Comparison of ENCODE assay signal across 17 cellular contexts in genomic region chr5:147412561-147412960, GRCh38.
"Had no signal": no experiment of that assay in that cellular context is flagged by ENCODE, and none has a peak within 500 bp of the region (broad histone marks: within the 10 kb centered on the region; RNA-seq: fewer than 3 reads in every experiment).

No MANE protein-coding gene starts in this region.

- H3K27me3 ChIP-seq: brain microvascular endothelial cell, right atrium auricular region, SJCRH30 had no signal

- H3K27ac ChIP-seq: brain microvascular endothelial cell, lower lobe of right lung, SJCRH30 had no signal

- H3K9me3 ChIP-seq: lower lobe of right lung, right atrium auricular region, SJCRH30 had no signal

- H3K36me3 ChIP-seq: brain microvascular endothelial cell had no signal

- ATAC-seq: activated CD4-positive, CD25-positive, alpha-beta regulatory T cell treated with anti-CD3 and anti-CD28 coated beads, Interleukin-2, amount 50 U/mL, for 24 hours; left colon; lower lobe of right lung had no signal

- DNase-seq: activated gamma-delta T cell; amniotic stem cell; brain microvascular endothelial cell; cortex of kidney; effector CD4-positive, alpha-beta T cell; hippocampal formation; left colon; lower lobe of right lung; nucleus accumbens; posterior cingulate gyrus; stimulated activated CD4-positive, alpha-beta T cell treated with anti-CD3 and anti-CD28 coated beads, Interleukin-15, amount 100 ng/mL, for 24 hours; stimulated activated CD4-positive, alpha-beta T cell treated with anti-CD3 and anti-CD28 coated beads, Interleukin-2, amount 100 ng/mL, for 48 hours; T1000 had no signal

- H3K4me3 ChIP-seq: lower lobe of right lung, right atrium auricular region, SJCRH30, skin epidermis had no signal
